Comparison of ENCODE assay signal across 8 cellular contexts in the genomic region with DNA sequence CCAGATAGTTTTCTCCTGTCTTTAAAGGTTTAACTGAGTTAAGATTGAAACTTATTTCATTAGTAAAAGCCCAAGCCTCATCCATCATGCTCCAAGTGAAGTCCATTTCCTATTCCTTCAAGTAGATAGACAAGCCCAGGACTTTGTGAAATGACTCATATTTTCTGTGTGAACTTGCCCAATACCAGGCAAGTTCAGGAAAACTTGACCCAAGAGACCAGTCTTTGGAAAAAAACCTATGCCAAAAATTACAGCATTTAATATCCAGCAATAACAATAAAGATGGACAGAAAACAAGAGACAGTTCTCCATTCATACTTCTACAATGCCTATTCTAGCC. TPM values are rescaled to one million over a fixed set of nuclear protein-coding genes. Genes with fewer than 3 reads are reported as not detected.
A peak's percentile ranks its signal among the peaks of the same experiment; 100 is the strongest.
DNase-seq lines count a peak whose midpoint lies in the region; ATAC-seq and FAIRE-seq lines count a peak whose summit lies in the region.

No MANE protein-coding gene starts in this region.

- peak overlapping the region; percentile 48 to 78 (median 73) for H3K4me3 ChIP-seq in skin epidermis

- H3K36me3 Mint-ChIP-seq in activated CD8-positive, alpha-beta T cell treated with anti-CD3 and anti-CD28 coated beads, Interleukin-2, amount 10 ng/mL, durations not matched to agents 7 days and 5 days (ENCODE audit: low read depth), result peaks cover 31% of the 10 kb centered on the region

- H3K27ac ChIP-seq in skin epidermis, result peak overlapping the region in 18 of 21 experiments; percentile 40 to 89 (median 80)

- DNase-seq in HTR-8/SVneo (ENCODE audit: insufficient read length, low spot score) (peak; percentile 30), left cardiac atrium (no peak), Ammon's horn (ENCODE audit: low spot score) (no peak), amygdala (lab: John Stamatoyannopoulos, UW) (no peak)
- DNase-seq in activated CD8-positive, alpha-beta T cell treated with anti-CD3 and anti-CD28 coated beads, Interleukin-2, amount 10 ng/mL, durations not matched to agents 7 days and 5 days, result no peak

- no peak for ATAC-seq in activated CD8-positive, alpha-beta T cell treated with anti-CD3 and anti-CD28 coated beads, Interleukin-2, amount 10 ng/mL, durations not matched to agents 7 days and 5 days
- peak; percentile 43 to 66 for ATAC-seq in left cardiac atrium
- ATAC-seq in HG02798 (IDR thresholded peaks at IDR 0.05; ENCODE audit: poor library complexity, unreplicated experiment), result no peak
- no peak for ATAC-seq in HG03354 (IDR thresholded peaks at IDR 0.05; ENCODE audit: poor library complexity, severe bottlenecking, unreplicated experiment)

- peak overlapping the region; percentile 92 for H3K27ac Mint-ChIP-seq in activated CD8-positive, alpha-beta T cell treated with anti-CD3 and anti-CD28 coated beads, Interleukin-2, amount 10 ng/mL, durations not matched to agents 7 days and 5 days

- FAIRE-seq in HTR-8/SVneo (lab: Jason Lieb, UNC), result no peak

- H3K27me3 Mint-ChIP-seq in activated CD8-positive, alpha-beta T cell treated with anti-CD3 and anti-CD28 coated beads, Interleukin-2, amount 10 ng/mL, durations not matched to agents 7 days and 5 days (ENCODE audit: low read depth), result no peaks in the 10 kb centered on the region

- no peaks in the 10 kb centered on the region for H3K9me3 Mint-ChIP-seq in activated CD8-positive, alpha-beta T cell treated with anti-CD3 and anti-CD28 coated beads, Interleukin-2, amount 10 ng/mL, durations not matched to agents 7 days and 5 days (ENCODE audit: insufficient read depth)

- intact Hi-C loops in left cardiac atrium (cut with DNase I), result no loop called here

- peaks cover 53% of the 10 kb centered on the region for H3K4me1 Mint-ChIP-seq in activated CD8-positive, alpha-beta T cell treated with anti-CD3 and anti-CD28 coated beads, Interleukin-2, amount 10 ng/mL, durations not matched to agents 7 days and 5 days (ENCODE audit: low read depth)

- POLR2A ChIA-PET in activated CD8-positive, alpha-beta T cell treated with anti-CD3 and anti-CD28 coated beads, Interleukin-2, amount 10 ng/mL, durations not matched to agents 7 days and 5 days (lab: Charles Lee), result interaction anchor here (0.6 to 2.6 kb wide), 7 partner anchors 12 to 1368 kb away, joined by 3 to 26 read pairs (median 3); a partner anchor contains a TSS

- H3K4me3 Mint-ChIP-seq in activated CD8-positive, alpha-beta T cell treated with anti-CD3 and anti-CD28 coated beads, Interleukin-2, amount 10 ng/mL, durations not matched to agents 7 days and 5 days, result peak overlapping the region; percentile 97

- CTCF ChIA-PET in activated CD8-positive, alpha-beta T cell treated with anti-CD3 and anti-CD28 coated beads, Interleukin-2, amount 10 ng/mL, durations not matched to agents 7 days and 5 days (lab: Charles Lee), result interaction anchor here (1.4 to 7.0 kb wide), 6 partner anchors 27 to 290 kb away, joined by 3 to 49 read pairs (median 6); a partner anchor contains a TSS

RNA-seq across cellular contexts. Expression of a gene that starts 0.4 kb away (rescaled TPM):
- 10 to 100 TPM; 42.5 to 42.7 TPM for total RNA-seq in activated CD8-positive, alpha-beta T cell treated with anti-CD3 and anti-CD28 coated beads, Interleukin-2, amount 10 ng/mL, durations not matched to agents 7 days and 5 days
- total RNA-seq in left cardiac atrium, result 10 to 100 TPM; 13.1 to 18.7 TPM

RNA-seq across cellular contexts. Expression of a gene that starts 25.7 kb away (rescaled TPM):
- 100 to 1,000 TPM; 236 to 237 TPM for total RNA-seq in activated CD8-positive, alpha-beta T cell treated with anti-CD3 and anti-CD28 coated beads, Interleukin-2, amount 10 ng/mL, durations not matched to agents 7 days and 5 days
- 100 to 1,000 TPM; 162 to 221 TPM for total RNA-seq in left cardiac atrium

RNA-seq across cellular contexts. Expression of a gene that starts 37.3 kb away (rescaled TPM):
- 10 to 100 TPM in 1 of 2 experiments, 1 to 10 TPM in 1; 8.9 to 10.1 TPM for total RNA-seq in activated CD8-positive, alpha-beta T cell treated with anti-CD3 and anti-CD28 coated beads, Interleukin-2, amount 10 ng/mL, durations not matched to agents 7 days and 5 days
- total RNA-seq in left cardiac atrium, result 100 to 1,000 TPM; 162 to 206 TPM

Comparison
In these comparisons a context has a peak if more than half of its experiments do, and no peak if none do; other contexts are left out.
1. ATAC-seq: peak in left cardiac atrium (2 of 2); none in activated CD8-positive, alpha-beta T cell treated with anti-CD3 and anti-CD28 coated beads, Interleukin-2, amount 10 ng/mL, durations not matched to agents 7 days and 5 days (single experiment), HG02798 (single experiment) and HG03354 (single experiment).
2. RNA of a gene that starts 37.3 kb away (total RNA-seq): 162 to 206 TPM in left cardiac atrium; 8.9 to 10.1 TPM in activated CD8-positive, alpha-beta T cell treated with anti-CD3 and anti-CD28 coated beads, Interleukin-2, amount 10 ng/mL, durations not matched to agents 7 days and 5 days; every median in the first group is over 10 times any median in the second.